ENCODE assay signal across 23 cellular contexts in the genomic region with DNA sequence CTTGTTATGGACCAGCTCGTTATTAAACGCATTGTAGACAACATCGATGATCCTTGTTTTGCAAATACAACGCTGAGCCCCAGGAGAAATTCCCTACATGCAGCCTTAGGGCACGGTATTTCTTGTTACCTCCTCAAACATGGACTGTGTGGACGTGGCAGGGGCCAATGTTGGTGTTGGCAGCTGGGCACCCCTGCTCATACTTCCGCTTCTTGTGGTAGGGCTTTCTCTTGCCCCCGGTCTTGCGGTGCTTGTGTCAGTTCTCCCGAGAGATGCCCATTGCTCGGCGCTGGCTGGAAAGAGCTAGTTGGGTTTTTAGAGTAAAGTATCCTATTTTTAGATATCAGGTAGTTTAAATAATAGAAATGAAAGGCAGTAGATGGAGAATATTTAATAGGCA. TPM values are rescaled to one million over a fixed set of nuclear protein-coding genes. Genes with fewer than 3 reads are reported as not detected.
DNase-seq lines count a peak whose midpoint lies in the region; ATAC-seq, FAIRE-seq and TF ChIP-seq lines count a peak whose summit lies in the region.
"Had no signal": no experiment of that assay in that cellular context is flagged by ENCODE, and none has a peak within 500 bp of the region (broad histone marks: within the 10 kb centered on the region; RNA-seq: fewer than 3 reads in every experiment).

No MANE protein-coding gene starts in this region.

- H4K20me1 ChIP-seq in BLaER1 (peaks cover 67% of the 10 kb centered on the region), H1 (replicated peaks in 1 of 2; ENCODE audit: control insufficient read depth in 1 of 2, insufficient read depth in 2 of 2, low read length in 2 of 2) (peaks cover 0 to 1% of the 10 kb centered on the region in 2 experiments)

- H4K8ac ChIP-seq in H1 (ENCODE audit: extremely low read depth, insufficient read depth, low read length) (no peak overlapping the region), neuronal stem cell (ENCODE audit: low read depth, low read length) (no peak overlapping the region)

- H3K9ac ChIP-seq in BLaER1 (no peak overlapping the region), H1 (replicated peaks in 1 of 4; ENCODE audit: extremely low read depth in 1 of 4, low read depth in 3 of 4, low read length in 3 of 4) (no peak overlapping the region), neuronal stem cell (ENCODE audit: low read depth, low read length, poor library complexity) (peak overlapping the region; percentile 64)
- H3K9ac ChIP-seq: GM23248 had no signal

- TF ChIP-seq POLR2A in H1 (IDR thresholded peaks at IDR 0.05; ENCODE audit: control extremely low read depth in 1 of 2, low read depth in 2 of 2, low read length in 2 of 2) = no peak

- no peak overlapping the region for H4K5ac ChIP-seq in H1 (ENCODE audit: insufficient read length, low read depth, low read length)

- peaks cover 49% of the 10 kb centered on the region for H3K4me1 Mint-ChIP-seq in HFFc6 (ENCODE audit: low read depth)

- ATAC-seq in GM18517 (IDR thresholded peaks at IDR 0.05; ENCODE audit: unreplicated experiment) = no peak
- ATAC-seq: SK-N-SH treated with all-trans-retinoic acid at 6 μM for 48 hours had no signal

- H3K36me3 ChIP-seq in BLaER1 = peaks cover 62% of the 10 kb centered on the region
- no peaks in the 10 kb centered on the region for H3K36me3 ChIP-seq in H1 (ENCODE audit: control insufficient read depth in 2 of 4, insufficient read depth in 4 of 4, low read length in 3 of 4)
- peaks cover 0 to 24% of the 10 kb centered on the region in 2 donors for H3K36me3 ChIP-seq in neuronal stem cell (replicated peaks in 1 of 2; ENCODE audit: control insufficient read depth in 2 of 2, insufficient read depth in 2 of 2, low read length in 2 of 2)
- no peaks in the 10 kb centered on the region for H3K36me3 ChIP-seq in A673 (ENCODE audit: insufficient read depth, low read length, poor library complexity, severe bottlenecking)
- H3K36me3 ChIP-seq: Peyer's patch had no signal

- DNase-seq in HFFc6 (no peak), H1 (ENCODE audit: low read depth in 1 of 2, low spot score in 2 of 2) (no peak), neuronal stem cell (ENCODE audit: low spot score) (no peak), A673 (ENCODE audit: low spot score) (no peak), substantia nigra (lab: John Stamatoyannopoulos, UW) (no peak)
- DNase-seq: BE2C; Caco-2; CD4-positive, alpha-beta memory T cell; DND-41; GM23248; Karpas-422; NCI-H1694; NCI-H2081; NCI-H2171; NCI-H345; NCI-H524; NCI-H82; Peyer's patch had no signal

- H3K27me3 ChIP-seq in BLaER1 (no peaks in the 10 kb centered on the region), H1 (replicated peaks in 1 of 4; ENCODE audit: control insufficient read depth in 3 of 4, extremely low read depth in 1 of 4, insufficient read depth in 3 of 4, low read length in 3 of 4) (no peaks in the 10 kb centered on the region), neuronal stem cell (ENCODE audit: control insufficient read depth in 3 of 3, insufficient read depth in 3 of 3, low read depth in 1 of 3, low read length in 3 of 3) (no peaks in the 10 kb centered on the region), A673 (replicated peaks; ENCODE audit: insufficient read depth, low read depth, low read length, poor library complexity) (no peaks in the 10 kb centered on the region)
- H3K27me3 ChIP-seq: BE2C, Peyer's patch had no signal

- H3K4me3 Mint-ChIP-seq in HFFc6 = no peak overlapping the region
- H3K4me3 Mint-ChIP-seq: CD4-positive, alpha-beta memory T cell had no signal

- H3K4ac ChIP-seq in H1 (replicated peaks; ENCODE audit: insufficient read length, low read depth, low read length) (no peak overlapping the region), neuronal stem cell (ENCODE audit: low read length) (no peak overlapping the region)

- H3K14ac ChIP-seq in H1 (ENCODE audit: insufficient read length) = no peak overlapping the region
- H3K14ac ChIP-seq in neuronal stem cell (ENCODE audit: low read length) = peak overlapping the region; percentile 47

- H4K91ac ChIP-seq in H1 (replicated peaks; ENCODE audit: insufficient read length, low read length) (no peak overlapping the region), neuronal stem cell (ENCODE audit: low read depth, low read length, poor library complexity) (no peak overlapping the region)

- no peak overlapping the region for H2BK5ac ChIP-seq in H1 (ENCODE audit: low read depth, low read length)
- no peak overlapping the region for H2BK5ac ChIP-seq in neuronal stem cell (ENCODE audit: low read length)

- no peaks in the 10 kb centered on the region; the same call in none of the 2 replicates for H3K79me1 ChIP-seq in H1 (ENCODE audit: low read depth, low read length)
- H3K79me1 ChIP-seq in neuronal stem cell (ENCODE audit: low read depth, low read length) = no peaks in the 10 kb centered on the region

- no peak for TF ChIP-seq EP300 in H1 (IDR thresholded peaks at IDR 0.05; ENCODE audit: borderline replicate concordance in 1 of 2, low read depth in 2 of 2, low read length in 2 of 2)

- TF ChIP-seq RAD21 in H1 (IDR thresholded peaks at IDR 0.05 in 1 of 2, conservative IDR thresholded peaks at IDR 0.05 in 1 of 2; ENCODE audit: low read depth in 2 of 2, low read length in 2 of 2) = no peak

- peak overlapping the region; percentile 46; the same call in 1 of the 2 replicates for H3K27ac Mint-ChIP-seq in HFFc6

- no peak overlapping the region for H2BK12ac ChIP-seq in H1 (ENCODE audit: low read depth, low read length)
- no peak overlapping the region for H2BK12ac ChIP-seq in neuronal stem cell (ENCODE audit: low read length)

- peaks cover 5% of the 10 kb centered on the region for H3K27me3 Mint-ChIP-seq in HFFc6 (ENCODE audit: insufficient read depth)
- H3K27me3 Mint-ChIP-seq: CD4-positive, alpha-beta memory T cell had no signal

- no TSS peak for BruUV-seq in A673 (replicated peaks; lab: Mats Ljungman, UMichigan)

- peaks cover 6% of the 10 kb centered on the region for H3K36me3 Mint-ChIP-seq in HFFc6 (ENCODE audit: low read depth)

- H2BK15ac ChIP-seq in H1 (ENCODE audit: low read length) (no peak overlapping the region), neuronal stem cell (ENCODE audit: low read length) (no peak overlapping the region)

- no peak overlapping the region for H2BK20ac ChIP-seq in H1 (ENCODE audit: low read length)

- H2BK120ac ChIP-seq in H1 (replicated peaks; ENCODE audit: low read depth, low read length) (no peak overlapping the region), neuronal stem cell (ENCODE audit: low read depth, low read length) (no peak overlapping the region)

- H3K18ac ChIP-seq in H1 (ENCODE audit: extremely low read depth, low read length) = no peak overlapping the region
- H3K18ac ChIP-seq in neuronal stem cell (ENCODE audit: low read length) = peak overlapping the region; percentile 55

- intact Hi-C loops in A673 (cut with micrococcal nuclease; ENCODE audit: unreplicated experiment) = no loop called here

- H2AFZ ChIP-seq in H1 (ENCODE audit: low read length) = no peak overlapping the region
- H2AFZ ChIP-seq in neuronal stem cell (ENCODE audit: low read length) = no peak overlapping the region
- H2AFZ ChIP-seq: GM23248 had no signal

- H3K4me1 ChIP-seq in BLaER1 (peaks cover 8% of the 10 kb centered on the region), H1 (replicated peaks in 1 of 4; ENCODE audit: control insufficient read depth in 3 of 4, insufficient read depth in 4 of 4, low read length in 3 of 4) (no peaks in the 10 kb centered on the region), neuronal stem cell (ENCODE audit: control insufficient read depth in 2 of 2, insufficient read depth in 1 of 2, low read depth in 1 of 2, low read length in 2 of 2) (no peaks in the 10 kb centered on the region), A673 (ENCODE audit: insufficient read depth, low read length, poor library complexity, severe bottlenecking) (no peaks in the 10 kb centered on the region)
- H3K4me1 ChIP-seq: Peyer's patch had no signal

- H3K79me2 ChIP-seq in H1 (ENCODE audit: control insufficient read depth in 1 of 2, insufficient read depth in 2 of 2, low read length in 2 of 2) = peaks cover 0 to 5% of the 10 kb centered on the region in 2 experiments; a peak in 1 of 4 replicates

- POLR2A ChIA-PET in H1 (lab: Charles Lee; ENCODE audit: partially characterized antibody) = interaction anchor here (4.1 kb wide), 1 partner anchor 46 kb away, joined by 12 read pairs; a partner anchor contains a TSS
- POLR2A ChIA-PET in A673 (lab: Charles Lee; ENCODE audit: low non-redundant PET) = no interaction called here

- H3K23me2 ChIP-seq in H1 (ENCODE audit: low read depth, low read length) = no peaks in the 10 kb centered on the region; the same call in 1 of the 2 replicates

- no peak overlapping the region for H3K4me3 ChIP-seq in BLaER1
- H3K4me3 ChIP-seq in H1 (ENCODE audit: extremely low read depth in 1 of 4, insufficient read depth in 2 of 4, low read depth in 3 of 4, low read length in 4 of 4) = no peak overlapping the region
- no peak overlapping the region for H3K4me3 ChIP-seq in neuronal stem cell (ENCODE audit: low read length in 2 of 2)
- no peak overlapping the region for H3K4me3 ChIP-seq in A673 (ENCODE audit: low read depth, low read length, poor library complexity, severe bottlenecking)
- H3K4me3 ChIP-seq: GM23248, Peyer's patch had no signal

- H3K9me3 Mint-ChIP-seq in HFFc6 = no peaks in the 10 kb centered on the region
- H3K9me3 Mint-ChIP-seq: CD4-positive, alpha-beta memory T cell had no signal

- H3K23ac ChIP-seq in H1 (ENCODE audit: insufficient read length) (no peak overlapping the region), neuronal stem cell (ENCODE audit: low read depth, low read length, poor library complexity) (no peak overlapping the region)

- no peak for TF ChIP-seq CTCF in HFFc6 (IDR thresholded peaks at IDR 0.05)
- TF ChIP-seq CTCF in H1 (IDR thresholded peaks at IDR 0.05; ENCODE audit: control extremely low read depth in 1 of 3, insufficient read depth in 1 of 3, low read depth in 1 of 3, low read length in 3 of 3) = no peak
- TF ChIP-seq CTCF in A673 (conservative IDR thresholded peaks at IDR 0.05; ENCODE audit: low read depth, low read length) = no peak

- CTCF ChIA-PET in H1 (lab: Charles Lee; ENCODE audit: partially characterized antibody) (interaction anchor here (1.4 kb wide), 1 partner anchor 10 kb away, joined by 4 read pairs; no protein-coding TSS in a partner anchor), A673 (lab: Charles Lee) (no interaction called here)

- FAIRE-seq in H1 (lab: Jason Lieb, UNC) = no peak
- FAIRE-seq: A204.1, GM12891 had no signal

- H3K9me3 ChIP-seq in BLaER1 (no peaks in the 10 kb centered on the region), H1 (ENCODE audit: insufficient read depth in 2 of 2, low read depth in 1 of 2, low read length in 1 of 2) (no peaks in the 10 kb centered on the region), neuronal stem cell (replicated peaks in 1 of 2; ENCODE audit: control insufficient read depth in 2 of 2, insufficient read depth in 1 of 2, low read depth in 1 of 2, low read length in 2 of 2) (no peaks in the 10 kb centered on the region), A673 (ENCODE audit: low read depth, low read length, poor library complexity, severe bottlenecking) (no peaks in the 10 kb centered on the region)
- H3K9me3 ChIP-seq: BE2C, Caco-2, Peyer's patch had no signal

- whole genome bisulfite sequencing in H1 (ENCODE audit: extremely low coverage in 1 of 2, insufficient coverage in 1 of 2, insufficient read length in 1 of 2, insufficient replicate concordance in 2 of 2, low coverage in 1 of 2, low lambda C conversion rate in 2 of 2, missing lambda C conversion rate in 1 of 2), 2 experiments = 94% methylated on average over 12 of the region's 12 CpGs; no CpG with 5 or more reads in 1 of the 2 experiments
- WGBS in neuronal stem cell (ENCODE audit: extremely low coverage in 2 of 2, insufficient read length in 2 of 2, insufficient replicate concordance in 1 of 2), 2 donors = no CpG with 5 or more reads among the region's 12 CpGs

- H2AK5ac ChIP-seq in H1 (ENCODE audit: low read depth, low read length) = peak overlapping the region; percentile 48; the same call in 1 of the 2 replicates
- no peak overlapping the region for H2AK5ac ChIP-seq in neuronal stem cell (ENCODE audit: low read depth, low read length)

- no peak overlapping the region for H3K27ac ChIP-seq in BLaER1
- H3K27ac ChIP-seq in H1 (ENCODE audit: low read depth, low read length) = 0 out of 2 replicates have a peak overlapping the region, but pooled peaks have one; percentile 15
- no peak overlapping the region for H3K27ac ChIP-seq in neuronal stem cell (replicated peaks; ENCODE audit: low read length)
- no peak overlapping the region for H3K27ac ChIP-seq in A673 (ENCODE audit: low read depth, low read length, poor library complexity, severe bottlenecking)
- H3K27ac ChIP-seq in substantia nigra (ENCODE audit: low read depth, low read length, poor library complexity, severe bottlenecking) = no peak overlapping the region
- H3K27ac ChIP-seq: GM23248, Peyer's patch had no signal

- peak overlapping the region; percentile 10; the same call in 1 of the 2 replicates for H3K4me2 ChIP-seq in BLaER1
- no peak overlapping the region for H3K4me2 ChIP-seq in H1 (ENCODE audit: insufficient read depth in 1 of 2, low read depth in 2 of 2, low read length in 2 of 2)
- H3K4me2 ChIP-seq in neuronal stem cell (ENCODE audit: insufficient read depth, low read length, poor library complexity, severe bottlenecking) = no peak overlapping the region

- H3K56ac ChIP-seq in H1 (replicated peaks; ENCODE audit: insufficient read length, low read depth, low read length) = no peak overlapping the region

RNA-seq across cellular contexts. Expression of a gene that starts 45.5 kb away (rescaled TPM):
- 10 to 100 TPM; 36.7 to 43.9 (median 41.4) TPM for total RNA-seq in HFFc6 (2021; fragmentation: NEBNext Ultra II Directional; extraction: Animal tissue kit (Norgen Biotek cat#: 25700))
- 31.3 and 32.4 TPM in 2 replicates for total RNA-seq in H1 (2021; fragmentation: NEBNext Ultra II Directional; extraction: Animal tissue kit (Norgen Biotek cat#: 25700))
- 25.0 and 31.4 TPM in 2 replicates for polyA plus RNA-seq in H1 (2011; rRNA removed)
- 29.6 TPM for polyA plus RNA-seq in H1 (2011; cell fraction: cytosol; rRNA removed)
- polyA plus RNA-seq in H1 (2011; cell fraction: nucleus; rRNA removed) = 21.9 TPM
- polyA plus RNA-seq in H1 (2012, experiment 1 of 2) = 24.5 to 29.0 TPM (median 25.6 TPM) in 4 replicates
- 30.2 TPM for polyA plus RNA-seq in H1 (2012, experiment 2 of 2)
- 18.6 TPM for polyA plus RNA-seq in H1 (2013, experiment 1 of 2)
- polyA plus RNA-seq in H1 (2013, experiment 2 of 2) = 18.8 TPM
- 53.3 and 63.4 TPM in 2 replicates for polyA minus RNA-seq in H1 (2011; rRNA and poly(A)+ RNA removed)
- 25.0 TPM for polyA minus RNA-seq in H1 (2011; cell fraction: cytosol; rRNA and poly(A)+ RNA removed)
- 23.7 TPM for polyA minus RNA-seq in H1 (2011; cell fraction: nucleus; rRNA and poly(A)+ RNA removed)
- 21.8 TPM for polyA plus RNA-seq in neuronal stem cell (2013, experiment 1 of 2)
- 22.0 TPM for polyA plus RNA-seq in neuronal stem cell (2013, experiment 2 of 2)
- 35.9 and 36.0 TPM in 2 replicates for total RNA-seq in A673 (2021)
